8 cellular contexts compared by ENCODE assay signal in genomic region chr6:153024401-153025017, GRCh38. TPM values are rescaled to one million over a fixed set of nuclear protein-coding genes. Genes with fewer than 3 reads are reported as not detected.
DNase-seq lines count a peak whose midpoint lies in the region; ATAC-seq and TF ChIP-seq lines count a peak whose summit lies in the region.

No MANE protein-coding gene starts in this region.

- peak; percentile 100 for ATAC-seq in GM21390 (IDR thresholded peaks at IDR 0.05; ENCODE audit: unreplicated experiment)
- ATAC-seq in HG03521 (IDR thresholded peaks at IDR 0.05; ENCODE audit: unreplicated experiment): peak; percentile 96

- H3K27me3 Mint-ChIP-seq in nephron progenitor cell (ENCODE audit: low read depth, poor library complexity): no peaks in the 10 kb centered on the region

- H3K4me3 Mint-ChIP-seq in nephron progenitor cell: no peak overlapping the region

- H3K4me3 ChIP-seq in fibroblast of mammary gland (ENCODE audit: control insufficient read depth, low read depth, low read length): no peak overlapping the region

- H3K9me3 Mint-ChIP-seq in nephron progenitor cell: peaks cover 2% of the 10 kb centered on the region

- H3K4me1 Mint-ChIP-seq in nephron progenitor cell: peaks cover 8% of the 10 kb centered on the region

- peak; percentile 74 for TF ChIP-seq CTCF in fibroblast of mammary gland (conservative IDR thresholded peaks at IDR 0.05; ENCODE audit: control insufficient read depth, insufficient read depth, low read depth, low read length)
- TF ChIP-seq CTCF in nephron progenitor cell (IDR thresholded peaks at IDR 0.05): peak; percentile 69

- H3K36me3 Mint-ChIP-seq in nephron progenitor cell (ENCODE audit: low read depth): no peaks in the 10 kb centered on the region

- DNase-seq in GDM1 (lab: John Stamatoyannopoulos, UW) (peak; percentile 44), NCI-H82 treated with DMSO at 0.1 percent for 48 hours (lab: John Stamatoyannopoulos, UW; ENCODE audit: unreplicated experiment) (peak; percentile 15), fibroblast of mammary gland (ENCODE audit: low read depth) (peak; percentile 68), nephron progenitor cell (peak; percentile 43), occipital lobe (lab: John Stamatoyannopoulos, UW) (no peak)
- DNase-seq in activated CD8-positive, alpha-beta memory T cell treated with anti-CD3 and anti-CD28 coated beads, Interleukin-2, amount 50 U/mL, for 48 hours: peak; percentile 55

- H3K27ac Mint-ChIP-seq in nephron progenitor cell: no peak overlapping the region

RNA-seq across cellular contexts. Expression of gene MTRF1L, which starts 22.0 kb away (rescaled TPM):
- total RNA-seq in occipital lobe: 16.8 TPM

RNA-seq across cellular contexts. Expression of gene FBXO5, which starts 41.7 kb away (rescaled TPM):
- total RNA-seq in occipital lobe: 6.4 TPM
